Comparison of ENCODE assay signal across 17 cellular contexts in the genomic region with DNA sequence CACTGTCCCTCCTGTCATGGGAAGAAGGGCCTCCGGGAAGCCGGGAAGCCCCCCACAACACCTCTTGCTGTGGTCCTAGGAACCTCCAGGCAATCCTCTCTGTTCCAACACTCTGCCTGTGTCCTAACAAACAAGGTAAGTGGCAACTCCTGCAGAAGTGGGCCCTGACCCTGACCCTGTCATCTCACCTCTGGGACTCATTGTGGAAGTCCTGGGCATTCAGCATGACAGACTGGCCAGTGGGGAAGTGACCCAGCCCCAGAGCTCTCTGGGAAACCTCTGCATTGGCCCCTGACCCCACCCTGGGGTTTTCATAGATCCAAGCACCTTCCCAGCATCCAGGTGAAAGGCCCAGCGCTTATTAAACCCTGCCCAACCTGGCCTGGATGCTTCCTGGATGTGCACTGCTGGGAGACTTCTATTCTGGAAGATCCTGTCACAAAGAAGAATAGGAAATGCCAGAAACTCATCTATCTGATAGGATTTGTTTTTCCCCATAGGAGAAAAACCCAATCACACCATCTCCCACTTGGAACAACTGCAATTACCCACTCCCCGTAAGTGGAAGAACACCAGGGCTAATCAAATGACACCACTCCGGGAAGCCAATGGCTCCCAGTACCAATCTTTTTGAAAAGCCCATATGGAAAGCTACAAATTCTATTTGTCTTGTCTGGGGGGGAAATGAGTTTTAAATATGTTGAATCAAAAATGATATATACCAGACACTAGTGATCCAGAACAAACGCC. TPM values are rescaled to one million over a fixed set of nuclear protein-coding genes. Genes with fewer than 3 reads are reported as not detected.
DNase-seq lines count a peak whose midpoint lies in the region; ATAC-seq and TF ChIP-seq lines count a peak whose summit lies in the region.
"Had no signal": no experiment of that assay in that cellular context is flagged by ENCODE, and none has a peak within 500 bp of the region (broad histone marks: within the 10 kb centered on the region; RNA-seq: fewer than 3 reads in every experiment).

No MANE protein-coding gene starts in this region.

- H3K27me3 Mint-ChIP-seq in osteocyte (ENCODE audit: unreplicated experiment) (peaks cover 2% of the 10 kb centered on the region), GM23338 (ENCODE audit: insufficient read depth, low read depth, poor library complexity) (peaks cover 27% of the 10 kb centered on the region)

- TF ChIP-seq CTCF in VCaP (conservative IDR thresholded peaks at IDR 0.05): no peak
- no peak for TF ChIP-seq CTCF in osteocyte (IDR thresholded peaks at IDR 0.05)
- no peak for TF ChIP-seq CTCF in upper lobe of right lung (IDR thresholded peaks at IDR 0.05)
- no peak for TF ChIP-seq CTCF in GM23338 (conservative IDR thresholded peaks at IDR 0.05; ENCODE audit: low read depth in 2 of 2)

- H3K4me1 ChIP-seq in upper lobe of right lung (peaks cover 4% of the 10 kb centered on the region), GM23338 (ENCODE audit: insufficient read depth) (peaks cover 36% of the 10 kb centered on the region)

- H3K9me2 ChIP-seq in GM23338 (ENCODE audit: insufficient read depth): peaks cover 5% of the 10 kb centered on the region; the same call in 1 of the 2 replicates

- no peaks in the 10 kb centered on the region for H3F3A ChIP-seq in GM23338 (replicated peaks; ENCODE audit: low read depth)

- H3K4me1 Mint-ChIP-seq in osteocyte (ENCODE audit: unreplicated experiment) (peaks cover 45% of the 10 kb centered on the region), GM23338 (peaks cover 42% of the 10 kb centered on the region)

- DNase-seq in left colon (no peak), osteocyte (ENCODE audit: extremely low spot score, unreplicated experiment) (no peak), upper lobe of right lung (peak; percentile 32), GM23338 (ENCODE audit: low spot score) (no peak)
- DNase-seq: CD8-positive, alpha-beta T cell; COR-L47; DMS153; DMS79 treated with DMSO at 0.1 percent for 48 hours; EL; HCEC 1CT; HFFc6 had no signal

- H4K20me1 ChIP-seq in GM23338 (replicated peaks; ENCODE audit: insufficient read depth): no peaks in the 10 kb centered on the region

- H3K36me3 Mint-ChIP-seq in osteocyte (ENCODE audit: unreplicated experiment) (no peaks in the 10 kb centered on the region), GM23338 (ENCODE audit: low read depth) (no peaks in the 10 kb centered on the region)
- H3K36me3 Mint-ChIP-seq: CD14-positive monocyte; CD8-positive, alpha-beta T cell had no signal

- no peaks in the 10 kb centered on the region for H3K9me3 ChIP-seq in upper lobe of right lung
- H3K9me3 ChIP-seq: A549 had no signal

- intact Hi-C loops in left colon (cut with DNase I, micrococcal nuclease) (no loop called here), upper lobe of right lung (cut with DNase I) (no loop called here)

- H3K4me3 ChIP-seq in upper lobe of right lung (no peak overlapping the region), GM23338 (no peak overlapping the region)
- H3K4me3 ChIP-seq: A549 had no signal

- H3K27me3 ChIP-seq in upper lobe of right lung (peaks cover 18% of the 10 kb centered on the region), GM23338 (ENCODE audit: insufficient read depth) (peaks cover 8% of the 10 kb centered on the region)

- H2AFZ ChIP-seq in GM23338: no peak overlapping the region

- H3K27ac ChIP-seq in VCaP (peak overlapping the region; percentile 71), upper lobe of right lung (no peak overlapping the region), GM23338 (ENCODE audit: low read depth) (no peak overlapping the region)
- H3K27ac ChIP-seq: A549, HL-60 had no signal

- peak; percentile 25 for ATAC-seq in left colon
- no peak for ATAC-seq in upper lobe of right lung
- no peak for ATAC-seq in GM23338
- no peak for ATAC-seq in HG03432 (IDR thresholded peaks at IDR 0.05; ENCODE audit: unreplicated experiment)
- ATAC-seq: CD8-positive, alpha-beta T cell had no signal

- H3K4me3 Mint-ChIP-seq in osteocyte (ENCODE audit: unreplicated experiment) (no peak overlapping the region), GM23338 (no peak overlapping the region; the same call in 2 of the 3 replicates)
- H3K4me3 Mint-ChIP-seq: CD14-positive monocyte; CD8-positive, alpha-beta T cell; HFFc6 had no signal

- H3K79me2 ChIP-seq in GM23338 (replicated peaks; ENCODE audit: insufficient read depth): no peaks in the 10 kb centered on the region

- H3K27ac Mint-ChIP-seq in osteocyte (ENCODE audit: unreplicated experiment) (peak overlapping the region; percentile 96), GM23338 (no peak overlapping the region)
- H3K27ac Mint-ChIP-seq: CD8-positive, alpha-beta T cell; HFFc6 had no signal

- H3K4me2 ChIP-seq in GM23338: no peak overlapping the region
- H3K4me2 ChIP-seq: A549 had no signal

- H3K36me3 ChIP-seq in upper lobe of right lung (no peaks in the 10 kb centered on the region), GM23338 (ENCODE audit: insufficient read depth) (no peaks in the 10 kb centered on the region)

- H3K9me3 Mint-ChIP-seq in osteocyte (ENCODE audit: unreplicated experiment) (no peaks in the 10 kb centered on the region), GM23338 (no peaks in the 10 kb centered on the region)
- H3K9me3 Mint-ChIP-seq: CD8-positive, alpha-beta T cell; HFFc6 had no signal

TF ChIP-seq in GM23338, 12 proteins besides CTCF, POLR2A, EP300 and RAD21 (continues in another document):
- TF ChIP-seq POLR2AphosphoS5 (IDR thresholded peaks at IDR 0.05; ENCODE audit: low read depth): no peak
- TF ChIP-seq STAT1 (IDR thresholded peaks at IDR 0.05; ENCODE audit: unreplicated experiment): no peak
- no peak for TF ChIP-seq JUNB (IDR thresholded peaks at IDR 0.05; ENCODE audit: unreplicated experiment)
- TF ChIP-seq EZH2phosphoT487 (IDR thresholded peaks at IDR 0.05; ENCODE audit: unreplicated experiment): no peak
- no peak for TF ChIP-seq ZNF114 (CRISPR knock-in tag; IDR thresholded peaks at IDR 0.05)
- TF ChIP-seq, protein P1, sequence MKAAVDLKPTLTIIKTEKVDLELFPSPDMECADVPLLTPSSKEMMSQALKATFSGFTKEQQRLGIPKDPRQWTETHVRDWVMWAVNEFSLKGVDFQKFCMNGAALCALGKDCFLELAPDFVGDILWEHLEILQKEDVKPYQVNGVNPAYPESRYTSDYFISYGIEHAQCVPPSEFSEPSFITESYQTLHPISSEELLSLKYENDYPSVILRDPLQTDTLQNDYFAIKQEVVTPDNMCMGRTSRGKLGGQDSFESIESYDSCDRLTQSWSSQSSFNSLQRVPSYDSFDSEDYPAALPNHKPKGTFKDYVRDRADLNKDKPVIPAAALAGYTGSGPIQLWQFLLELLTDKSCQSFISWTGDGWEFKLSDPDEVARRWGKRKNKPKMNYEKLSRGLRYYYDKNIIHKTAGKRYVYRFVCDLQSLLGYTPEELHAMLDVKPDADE (IDR thresholded peaks at IDR 0.05): no peak
- no peak for TF ChIP-seq EZH2 (IDR thresholded peaks at IDR 0.05; ENCODE audit: low read depth, unreplicated experiment)

RNA-seq across cellular contexts. Expression of gene LEP, which starts 24.3 kb away (rescaled TPM):
- under 1 TPM in 1 of 2 donors, not detected in 1; 0.75 TPM for total RNA-seq in left colon
- not detected in 2 replicates for total RNA-seq in osteocyte
- total RNA-seq in upper lobe of right lung: not detected
- total RNA-seq in GM23338 (2014; rRNA removed; shearing (Covaris generic)): not detected in 2 replicates
- not detected in 2 replicates for polyA plus RNA-seq in GM23338 (2016; fragmentation: Nextera tagmentation; extraction: Ambion mirVana)
- total RNA-seq: CD8-positive, alpha-beta T cell; H4; HFFc6 had no signal
- polyA plus RNA-seq: A549 had no signal
